Comparison of ENCODE assay signal across 1 cellular context in genomic region chr1:23958810-23959460, GRCh38.
TF ChIP-seq lines count a peak whose summit lies in the region.

No MANE protein-coding gene starts in this region.

TF ChIP-seq in GM12878, 131 proteins besides CTCF, POLR2A, EP300 and RAD21 (continued from another document and continues in another):
- peak; percentile 76 for TF ChIP-seq MTA2 (IDR thresholded peaks at IDR 0.05; ENCODE audit: low read depth)
- TF ChIP-seq NFXL1 (IDR thresholded peaks at IDR 0.05; ENCODE audit: borderline replicate concordance), result no peak
- TF ChIP-seq CBFB (IDR thresholded peaks at IDR 0.05; ENCODE audit: low read depth), result peak; percentile 83
- TF ChIP-seq TCF3 (IDR thresholded peaks at IDR 0.05; ENCODE audit: borderline replicate concordance, insufficient read depth, low read depth, low read length), result no peak
- TF ChIP-seq BACH1 (IDR thresholded peaks at IDR 0.05; ENCODE audit: borderline replicate concordance), result no peak; the same call in 1 of the 2 replicates
- TF ChIP-seq ASH2L (IDR thresholded peaks at IDR 0.05; ENCODE audit: borderline replicate concordance, low read depth), result no peak; the same call in 1 of the 2 replicates
- TF ChIP-seq NKRF (conservative IDR thresholded peaks at IDR 0.05), result no peak
- TF ChIP-seq CREB1 (IDR thresholded peaks at IDR 0.05; ENCODE audit: low read depth), result peak; percentile 89
- no peak for TF ChIP-seq CEBPZ (IDR thresholded peaks at IDR 0.05; ENCODE audit: low read depth, low read length)
- no peak for TF ChIP-seq STAT3 (IDR thresholded peaks at IDR 0.05; ENCODE audit: low read depth, low read length)
- no peak for TF ChIP-seq RELA (IDR thresholded peaks at IDR 0.05; ENCODE audit: borderline replicate concordance, partially characterized antibody)
- no peak for TF ChIP-seq STAT1 (conservative IDR thresholded peaks at IDR 0.05)
- 0 out of 2 replicates have a peak, but pooled peaks have one; percentile 43 for TF ChIP-seq IRF4 (IDR thresholded peaks at IDR 0.05; ENCODE audit: low read depth, low read length)
- peak; percentile 26; the same call in 1 of the 2 replicates for TF ChIP-seq HCFC1 (IDR thresholded peaks at IDR 0.05; ENCODE audit: low read length)
- TF ChIP-seq ZBTB40 (IDR thresholded peaks at IDR 0.05; ENCODE audit: borderline replicate concordance), result peak; percentile 81; the same call in 1 of the 2 replicates
- no peak for TF ChIP-seq ZZZ3 (IDR thresholded peaks at IDR 0.05; ENCODE audit: control insufficient read depth, insufficient read length, low read depth)
- TF ChIP-seq PBX3 (IDR thresholded peaks at IDR 0.05; ENCODE audit: insufficient replicate concordance, low read depth, low read length), result peak; percentile 89
- peak; percentile 37 to 95 for TF ChIP-seq EGR1 (IDR thresholded peaks at IDR 0.05; ENCODE audit: borderline replicate concordance in 1 of 2, low read depth in 2 of 2, low read length in 2 of 2)
- TF ChIP-seq ZNF217 (IDR thresholded peaks at IDR 0.05), result no peak
- TF ChIP-seq HDGF (IDR thresholded peaks at IDR 0.05), result peak; percentile 36
- peak; percentile 72 for TF ChIP-seq PAX5 (IDR thresholded peaks at IDR 0.05; ENCODE audit: borderline replicate concordance, low read depth, low read length)
- TF ChIP-seq CHD2 (IDR thresholded peaks at IDR 0.05; ENCODE audit: borderline replicate concordance, low read depth, low read length), result peak; percentile 72; the same call in 1 of the 2 replicates
- no peak for TF ChIP-seq ZNF274 (IDR thresholded peaks at IDR 0.05; ENCODE audit: insufficient read depth, insufficient read length)
- TF ChIP-seq ZBTB33 (IDR thresholded peaks at IDR 0.05), result no peak
- TF ChIP-seq E2F4 (IDR thresholded peaks at IDR 0.05; ENCODE audit: low read depth, low read length), result peak; percentile 75; the same call in 1 of the 2 replicates
- peak in 1 of 2 experiments; percentile 75; a peak in 2 of 4 replicates for TF ChIP-seq ETV6 (conservative IDR thresholded peaks at IDR 0.05 in 1 of 2, IDR thresholded peaks at IDR 0.05 in 1 of 2; ENCODE audit: borderline replicate concordance in 1 of 2, low read depth in 1 of 2)
- TF ChIP-seq POLR2AphosphoS2 (IDR thresholded peaks at IDR 0.05; ENCODE audit: low read depth, low read length), result no peak
- peak; percentile 84; the same call in 1 of the 2 replicates for TF ChIP-seq RFX5 (IDR thresholded peaks at IDR 0.05; ENCODE audit: low read depth, low read length)
- no peak for TF ChIP-seq CBX3 (IDR thresholded peaks at IDR 0.05; ENCODE audit: borderline replicate concordance, low read depth)
- TF ChIP-seq ZSCAN29 (IDR thresholded peaks at IDR 0.05), result no peak
- no peak for TF ChIP-seq MYB (IDR thresholded peaks at IDR 0.05; ENCODE audit: borderline replicate concordance, low read depth, low read length)
- TF ChIP-seq SIX5 (IDR thresholded peaks at IDR 0.05; ENCODE audit: low read depth, low read length, severe bottlenecking), result no peak
- TF ChIP-seq RCOR1 (conservative IDR thresholded peaks at IDR 0.05; ENCODE audit: low read depth, low read length), result 0 out of 2 replicates have a peak, but pooled peaks have one; percentile 18
- TF ChIP-seq REST (IDR thresholded peaks at IDR 0.05; ENCODE audit: low read depth, low read length), result no peak
- TF ChIP-seq BMI1 (IDR thresholded peaks at IDR 0.05; ENCODE audit: borderline replicate concordance), result no peak
- no peak for TF ChIP-seq ZNF592 (IDR thresholded peaks at IDR 0.05)
